ENCODE assay signal across 9 cellular contexts in genomic region chr1:195195423-195196057, GRCh38.
DNase-seq lines count a peak whose midpoint lies in the region; ATAC-seq and TF ChIP-seq lines count a peak whose summit lies in the region.
"Had no signal": no experiment of that assay in that cellular context is flagged by ENCODE, and none has a peak within 500 bp of the region (broad histone marks: within the 10 kb centered on the region; RNA-seq: fewer than 3 reads in every experiment).

No MANE protein-coding gene starts in this region.

- peaks cover 0 to 3% of the 10 kb centered on the region in 2 experiments for H3K36me3 ChIP-seq in SK-N-SH (replicated peaks in 1 of 2; ENCODE audit: control insufficient read depth in 1 of 2, insufficient read depth in 2 of 2, low read length in 1 of 2)
- H3K36me3 ChIP-seq in psoas muscle (ENCODE audit: insufficient read depth in 1 of 2, low read depth in 1 of 2), result no peaks in the 10 kb centered on the region
- H3K36me3 ChIP-seq: cardiac muscle cell had no signal

- no peaks in the 10 kb centered on the region for H3K9me3 ChIP-seq in SK-N-SH
- no peaks in the 10 kb centered on the region for H3K9me3 ChIP-seq in psoas muscle

- H3K4me3 ChIP-seq in GM08714 (ENCODE audit: low read length) (peak overlapping the region; percentile 39; the same call in 1 of the 2 replicates), SK-N-SH (ENCODE audit: low read depth in 2 of 2, low read length in 1 of 2) (peak overlapping the region; percentile 38 to 40; a peak in 3 of 4 replicates), psoas muscle (no peak overlapping the region)
- H3K4me3 ChIP-seq: cardiac muscle cell had no signal

- TF ChIP-seq RAD21 in SK-N-SH (IDR thresholded peaks at IDR 0.05; ENCODE audit: low read length), result no peak

- no peaks in the 10 kb centered on the region for H3F3A ChIP-seq in SK-N-SH (replicated peaks; ENCODE audit: insufficient read depth)

- H3K9me2 ChIP-seq in SK-N-SH, result no peaks in the 10 kb centered on the region

- CTCF ChIA-PET in SK-N-SH (lab: Yijun Ruan, JAX), result no interaction called here

- peak overlapping the region; percentile 42; the same call in 1 of the 2 replicates for H3K4me2 ChIP-seq in SK-N-SH

- TF ChIP-seq EP300 in SK-N-SH (IDR thresholded peaks at IDR 0.05; ENCODE audit: borderline replicate concordance in 1 of 2, low read depth in 1 of 2, low read length in 1 of 2), result no peak

- intact Hi-C loops in psoas muscle (cut with DNase I), result no loop called here

- H3K9ac ChIP-seq in SK-N-SH, result no peak overlapping the region; the same call in 1 of the 2 replicates

- H3K27me3 ChIP-seq in SK-N-SH (ENCODE audit: insufficient read depth) (no peaks in the 10 kb centered on the region), psoas muscle (ENCODE audit: insufficient read depth in 3 of 3, low read length in 2 of 3) (no peaks in the 10 kb centered on the region)
- H3K27me3 ChIP-seq: cardiac muscle cell had no signal

- TF ChIP-seq CTCF in SK-N-SH (IDR thresholded peaks at IDR 0.05), result no peak
- TF ChIP-seq CTCF in psoas muscle (IDR thresholded peaks at IDR 0.05), result no peak

- H3K79me2 ChIP-seq in SK-N-SH (ENCODE audit: insufficient read depth), result no peaks in the 10 kb centered on the region

- 8% methylated on average over 8 of the region's 8 CpGs for WGBS in SK-N-SH (ENCODE audit: low lambda C conversion rate)
- WGBS in psoas muscle, 3 donors, result 50 to 57% (median 54%) methylated on average over 8 of the region's 8 CpGs

- peak; percentile 100 for ATAC-seq in HG02970 (IDR thresholded peaks at IDR 0.05; ENCODE audit: low FRiP score, unreplicated experiment)
- no peak for ATAC-seq in psoas muscle

- H2AFZ ChIP-seq in SK-N-SH (ENCODE audit: low read depth), result peak overlapping the region; percentile 67

- DNase-seq in GM19240 (ENCODE audit: insufficient read length, low spot score) (peak; percentile 6), SK-N-SH (no peak), NCI-H1048 (lab: John Stamatoyannopoulos, UW) (no peak), psoas muscle (no peak), amniotic stem cell (lab: John Stamatoyannopoulos, UW) (no peak), SKM-1 treated with dmso at 0.1 percent for 144 hours (lab: John Stamatoyannopoulos, UW; ENCODE audit: unreplicated experiment) (no peak)

- H4K20me1 ChIP-seq in SK-N-SH (ENCODE audit: insufficient read depth), result no peaks in the 10 kb centered on the region

- H3K27ac ChIP-seq in SK-N-SH (ENCODE audit: low read depth in 2 of 2, low read length in 1 of 2), result peak overlapping the region in 1 of 2 experiments; percentile 11; a peak in 1 of 4 replicates
- no peak overlapping the region for H3K27ac ChIP-seq in psoas muscle
- H3K27ac ChIP-seq: cardiac muscle cell had no signal

- POLR2A ChIA-PET in SK-N-SH (lab: Yijun Ruan, JAX), result no interaction called here

- H3K4me1 ChIP-seq in SK-N-SH (ENCODE audit: control insufficient read depth in 1 of 2, insufficient read depth in 2 of 2, low read depth in 1 of 2, low read length in 1 of 2) (no peaks in the 10 kb centered on the region; a peak in 1 of 4 replicates), psoas muscle (no peaks in the 10 kb centered on the region)

TF ChIP-seq in SK-N-SH, 30 proteins besides CTCF, POLR2A, EP300 and RAD21:
- TF ChIP-seq FOSL2 (IDR thresholded peaks at IDR 0.05; ENCODE audit: borderline replicate concordance, low read depth) (no peak), TCF12 (IDR thresholded peaks at IDR 0.05) (no peak), RFX5 (IDR thresholded peaks at IDR 0.05; ENCODE audit: low read length) (no peak), EZH2phosphoT487 (IDR thresholded peaks at IDR 0.05; ENCODE audit: borderline replicate concordance, low read depth) (no peak), NRF1 (IDR thresholded peaks at IDR 0.05; ENCODE audit: low read depth, low read length) (no peak), CHD2 (IDR thresholded peaks at IDR 0.05; ENCODE audit: low read length, partially characterized antibody) (no peak), MEF2A (IDR thresholded peaks at IDR 0.05; ENCODE audit: borderline replicate concordance, low read depth) (no peak), SIN3A (IDR thresholded peaks at IDR 0.05; ENCODE audit: borderline replicate concordance, low read depth, low read length) (no peak), FOXJ3 (CRISPR knock-in tag; IDR thresholded peaks at IDR 0.05) (no peak), JUND (IDR thresholded peaks at IDR 0.05) (no peak), TEAD4 (IDR thresholded peaks at IDR 0.05; ENCODE audit: borderline replicate concordance, insufficient read depth) (no peak), PBX3 (IDR thresholded peaks at IDR 0.05) (no peak), NFIC (IDR thresholded peaks at IDR 0.05; ENCODE audit: borderline replicate concordance) (no peak)
- TF ChIP-seq, protein P1, sequence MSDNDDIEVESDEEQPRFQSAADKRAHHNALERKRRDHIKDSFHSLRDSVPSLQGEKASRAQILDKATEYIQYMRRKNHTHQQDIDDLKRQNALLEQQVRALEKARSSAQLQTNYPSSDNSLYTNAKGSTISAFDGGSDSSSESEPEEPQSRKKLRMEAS (IDR thresholded peaks at IDR 0.05; ENCODE audit: low read depth), result no peak
- TF ChIP-seq, protein P2, sequence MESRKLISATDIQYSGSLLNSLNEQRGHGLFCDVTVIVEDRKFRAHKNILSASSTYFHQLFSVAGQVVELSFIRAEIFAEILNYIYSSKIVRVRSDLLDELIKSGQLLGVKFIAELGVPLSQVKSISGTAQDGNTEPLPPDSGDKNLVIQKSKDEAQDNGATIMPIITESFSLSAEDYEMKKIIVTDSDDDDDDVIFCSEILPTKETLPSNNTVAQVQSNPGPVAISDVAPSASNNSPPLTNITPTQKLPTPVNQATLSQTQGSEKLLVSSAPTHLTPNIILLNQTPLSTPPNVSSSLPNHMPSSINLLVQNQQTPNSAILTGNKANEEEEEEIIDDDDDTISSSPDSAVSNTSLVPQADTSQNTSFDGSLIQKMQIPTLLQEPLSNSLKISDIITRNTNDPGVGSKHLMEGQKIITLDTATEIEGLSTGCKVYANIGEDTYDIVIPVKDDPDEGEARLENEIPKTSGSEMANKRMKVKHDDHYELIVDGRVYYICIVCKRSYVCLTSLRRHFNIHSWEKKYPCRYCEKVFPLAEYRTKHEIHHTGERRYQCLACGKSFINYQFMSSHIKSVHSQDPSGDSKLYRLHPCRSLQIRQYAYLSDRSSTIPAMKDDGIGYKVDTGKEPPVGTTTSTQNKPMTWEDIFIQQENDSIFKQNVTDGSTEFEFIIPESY (IDR thresholded peaks at IDR 0.05; ENCODE audit: borderline replicate concordance, low read depth), result no peak
